Comparison of ENCODE assay signal across 8 cellular contexts in the genomic region with DNA sequence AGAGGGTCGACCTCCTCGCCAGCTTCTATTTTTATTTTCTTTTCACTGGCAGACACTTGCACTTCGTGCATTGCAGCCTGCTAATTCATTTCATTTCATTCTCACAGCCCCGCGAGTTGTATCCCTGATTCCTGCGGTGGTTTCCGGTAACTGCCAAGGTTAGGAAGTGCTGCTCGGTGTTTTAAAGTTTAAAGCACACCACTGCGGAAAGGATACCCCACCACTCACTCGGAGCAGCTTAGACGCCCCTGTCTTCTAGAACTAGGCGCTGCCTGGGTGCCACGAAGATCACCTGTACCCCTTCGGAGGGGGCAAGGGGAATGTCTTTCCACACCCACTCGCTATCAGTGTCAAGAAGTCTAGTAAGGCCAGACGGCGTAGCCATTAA. TPM values are rescaled to one million over a fixed set of nuclear protein-coding genes. Genes with fewer than 3 reads are reported as not detected.
DNase-seq lines count a peak whose midpoint lies in the region; ATAC-seq and TF ChIP-seq lines count a peak whose summit lies in the region.

No MANE protein-coding gene starts in this region.

- peak; percentile 2 for ATAC-seq in GM19324 (IDR thresholded peaks at IDR 0.05; ENCODE audit: low FRiP score, unreplicated experiment)
- ATAC-seq in activated CD8-positive, alpha-beta T cell treated with anti-CD3 and anti-CD28 coated beads for 36 hours: peak; percentile 6

- H3K36me3 ChIP-seq in fibroblast of lung (ENCODE audit: control insufficient read depth, insufficient read depth, low read length) (no peaks in the 10 kb centered on the region), osteoblast (ENCODE audit: insufficient read depth, low read length) (peaks cover 13% of the 10 kb centered on the region)

- H4K20me1 ChIP-seq in fibroblast of lung (ENCODE audit: control insufficient read depth, extremely low read depth, insufficient read depth, low read length) (no peaks in the 10 kb centered on the region), osteoblast (ENCODE audit: insufficient read depth, low read length) (no peaks in the 10 kb centered on the region)

- H3K79me2 ChIP-seq in fibroblast of lung (ENCODE audit: control insufficient read depth, insufficient read depth, low read length) (peaks cover 32% of the 10 kb centered on the region), osteoblast (ENCODE audit: insufficient read depth, low read length) (peaks cover 45% of the 10 kb centered on the region)

- H3K9me3 ChIP-seq in fibroblast of lung (ENCODE audit: control insufficient read depth, insufficient read depth, low read depth, low read length) (no peaks in the 10 kb centered on the region), osteoblast (ENCODE audit: low read depth, low read length) (no peaks in the 10 kb centered on the region)

- intact Hi-C loops in activated CD8-positive, alpha-beta T cell treated with anti-CD3 and anti-CD28 coated beads for 36 hours (cut with micrococcal nuclease): loop anchor here (10.0 kb wide), 2 partner anchors 189 to 719 kb away; a partner anchor contains a TSS

- H3K9ac ChIP-seq in fibroblast of lung (ENCODE audit: insufficient read depth, low read length): peak overlapping the region; percentile 81

- peaks cover 8% of the 10 kb centered on the region for H3K36me3 Mint-ChIP-seq in activated CD8-positive, alpha-beta T cell treated with anti-CD3 and anti-CD28 coated beads for 36 hours (ENCODE audit: low read depth)

- H3K27ac ChIP-seq in fibroblast of lung (ENCODE audit: insufficient read depth, low read length) (peak overlapping the region; percentile 67), osteoblast (ENCODE audit: low read depth, low read length) (peak overlapping the region; percentile 14)

- H3K4me3 Mint-ChIP-seq in activated CD8-positive, alpha-beta T cell treated with anti-CD3 and anti-CD28 coated beads for 36 hours: peak overlapping the region; percentile 92

- H3K4me3 ChIP-seq in Jurkat, Clone E6-1 (ENCODE audit: low read length): peak overlapping the region; percentile 91
- peak overlapping the region; percentile 81 to 94 (median 91) for H3K4me3 ChIP-seq in fibroblast of lung (replicated peaks in 1 of 4; ENCODE audit: control extremely low read depth in 1 of 4, insufficient read depth in 1 of 4, low read depth in 3 of 4, low read length in 4 of 4)
- peak overlapping the region; percentile 72 for H3K4me3 ChIP-seq in osteoblast (ENCODE audit: insufficient read depth, low read length)

- H3K4me2 ChIP-seq in fibroblast of lung (ENCODE audit: extremely low read depth, insufficient read depth, low read length): peak overlapping the region; percentile 86
- H3K4me2 ChIP-seq in osteoblast (ENCODE audit: insufficient read depth, low read length): peak overlapping the region; percentile 76

- H3K9me3 Mint-ChIP-seq in activated CD8-positive, alpha-beta T cell treated with anti-CD3 and anti-CD28 coated beads for 36 hours: no peaks in the 10 kb centered on the region

- no peaks in the 10 kb centered on the region for H3K27me3 Mint-ChIP-seq in activated CD8-positive, alpha-beta T cell treated with anti-CD3 and anti-CD28 coated beads for 36 hours

- H3K27ac Mint-ChIP-seq in activated CD8-positive, alpha-beta T cell treated with anti-CD3 and anti-CD28 coated beads for 36 hours: peak overlapping the region; percentile 86

- TF ChIP-seq CTCF in activated CD8-positive, alpha-beta T cell treated with anti-CD3 and anti-CD28 coated beads for 36 hours (IDR thresholded peaks at IDR 0.05): no peak
- TF ChIP-seq CTCF in fibroblast of lung (conservative IDR thresholded peaks at IDR 0.05 in 1 of 2, IDR thresholded peaks at IDR 0.05 in 1 of 2; ENCODE audit: low read depth in 1 of 2, low read length in 2 of 2) (no peak), osteoblast (IDR thresholded peaks at IDR 0.05; ENCODE audit: extremely low read depth, low read depth, low read length) (no peak)

- H3K4me1 Mint-ChIP-seq in activated CD8-positive, alpha-beta T cell treated with anti-CD3 and anti-CD28 coated beads for 36 hours (ENCODE audit: low read depth): peaks cover 23% of the 10 kb centered on the region

- POLR2A ChIA-PET in activated CD8-positive, alpha-beta T cell treated with anti-CD3 and anti-CD28 coated beads for 36 hours (lab: Charles Lee): interaction anchor here (0.6 to 1.6 kb wide), 8 partner anchors 17 to 168 kb away, joined by 3 to 6 read pairs (median 3); a partner anchor contains a TSS

- H2AFZ ChIP-seq in fibroblast of lung (ENCODE audit: low read length): peak overlapping the region; percentile 77
- H2AFZ ChIP-seq in osteoblast (ENCODE audit: low read length): peak overlapping the region; percentile 78

- H3K27me3 ChIP-seq in fibroblast of lung (ENCODE audit: control insufficient read depth, insufficient read depth, low read length) (no peaks in the 10 kb centered on the region), osteoblast (ENCODE audit: insufficient read depth, low read length) (peaks cover 4% of the 10 kb centered on the region)

- no peaks in the 10 kb centered on the region for H3K4me1 ChIP-seq in fibroblast of lung (ENCODE audit: control insufficient read depth, extremely low read depth, insufficient read depth, low read length)
- H3K4me1 ChIP-seq in osteoblast (ENCODE audit: insufficient read depth, low read length): peaks cover 8% of the 10 kb centered on the region

- DNase-seq in AG08395 (ENCODE audit: low spot score) (peak; percentile 20), fibroblast of lung (ENCODE audit: low read depth in 2 of 2) (peak in 1 of 2 donors; percentile 16), osteoblast (ENCODE audit: insufficient read length, low spot score, missing footprints) (peak; percentile 71), mesenteric fat pad (ENCODE audit: low spot score) (no peak), NCI-H524 treated with DMSO at 0.1 percent for 48 hours (lab: John Stamatoyannopoulos, UW) (no peak)
- DNase-seq in Jurkat, Clone E6-1 (ENCODE audit: low read depth, low spot score): no peak
- DNase-seq in activated CD8-positive, alpha-beta T cell treated with anti-CD3 and anti-CD28 coated beads for 36 hours: peak; percentile 52

- CTCF ChIA-PET in activated CD8-positive, alpha-beta T cell treated with anti-CD3 and anti-CD28 coated beads for 36 hours (lab: Charles Lee): interaction anchor here (0.6 to 6.7 kb wide), 63 partner anchors 8 to 781 kb away, joined by 3 to 110 read pairs (median 4); a partner anchor contains a TSS

RNA-seq across cellular contexts. Expression of a gene that starts 0.5 kb away (rescaled TPM):
- polyA plus RNA-seq in Jurkat, Clone E6-1 (2012; ENCODE audit: insufficient read depth, insufficient read length): 15.0 TPM
- 10 to 100 TPM; 19.1 to 19.9 TPM for total RNA-seq in activated CD8-positive, alpha-beta T cell treated with anti-CD3 and anti-CD28 coated beads for 36 hours
- total RNA-seq in fibroblast of lung (28.2 and 32.5 TPM in 2 replicates), osteoblast (27.1 and 30.1 TPM in 2 replicates), mesenteric fat pad (23.5 TPM)
- 33.1 and 37.3 TPM in 2 replicates for polyA plus RNA-seq in fibroblast of lung
- 16.2 and 19.2 TPM in 2 replicates for polyA plus RNA-seq in fibroblast of lung (2012)
- 7.2 and 18.0 TPM in 2 replicates for polyA minus RNA-seq in fibroblast of lung (ENCODE audit: low replicate concordance)

RNA-seq across cellular contexts. Expression of a gene that starts 40.2 kb away (rescaled TPM):
- 32.6 TPM for polyA plus RNA-seq in Jurkat, Clone E6-1 (2012; ENCODE audit: insufficient read depth, insufficient read length)
- total RNA-seq in activated CD8-positive, alpha-beta T cell treated with anti-CD3 and anti-CD28 coated beads for 36 hours: 10 to 100 TPM; 23.6 to 29.6 TPM
- total RNA-seq in fibroblast of lung: 23.9 and 26.7 TPM in 2 replicates
- polyA plus RNA-seq in fibroblast of lung: 14.7 and 15.0 TPM in 2 replicates
- 10.9 and 12.3 TPM in 2 replicates for polyA plus RNA-seq in fibroblast of lung (2012)
- 6.3 and 18.0 TPM in 2 replicates for polyA minus RNA-seq in fibroblast of lung (ENCODE audit: low replicate concordance)
- total RNA-seq in osteoblast: 19.5 and 20.6 TPM in 2 replicates
- 22.4 TPM for total RNA-seq in mesenteric fat pad

Comparison
In these comparisons a context has a peak if more than half of its experiments do, and no peak if none do; other contexts are left out.
1. DNase-seq: peak in AG08395 (single experiment), activated CD8-positive, alpha-beta T cell treated with anti-CD3 and anti-CD28 coated beads for 36 hours (single experiment) and osteoblast (single experiment); none in Jurkat, Clone E6-1 (single experiment), mesenteric fat pad (single experiment) and NCI-H524 treated with DMSO at 0.1 percent for 48 hours (single experiment).
2. Peak in every context shown above with its lines, with median percentiles within 50 percentile points of each other: H3K4me3 ChIP-seq.